In the genomic region with DNA sequence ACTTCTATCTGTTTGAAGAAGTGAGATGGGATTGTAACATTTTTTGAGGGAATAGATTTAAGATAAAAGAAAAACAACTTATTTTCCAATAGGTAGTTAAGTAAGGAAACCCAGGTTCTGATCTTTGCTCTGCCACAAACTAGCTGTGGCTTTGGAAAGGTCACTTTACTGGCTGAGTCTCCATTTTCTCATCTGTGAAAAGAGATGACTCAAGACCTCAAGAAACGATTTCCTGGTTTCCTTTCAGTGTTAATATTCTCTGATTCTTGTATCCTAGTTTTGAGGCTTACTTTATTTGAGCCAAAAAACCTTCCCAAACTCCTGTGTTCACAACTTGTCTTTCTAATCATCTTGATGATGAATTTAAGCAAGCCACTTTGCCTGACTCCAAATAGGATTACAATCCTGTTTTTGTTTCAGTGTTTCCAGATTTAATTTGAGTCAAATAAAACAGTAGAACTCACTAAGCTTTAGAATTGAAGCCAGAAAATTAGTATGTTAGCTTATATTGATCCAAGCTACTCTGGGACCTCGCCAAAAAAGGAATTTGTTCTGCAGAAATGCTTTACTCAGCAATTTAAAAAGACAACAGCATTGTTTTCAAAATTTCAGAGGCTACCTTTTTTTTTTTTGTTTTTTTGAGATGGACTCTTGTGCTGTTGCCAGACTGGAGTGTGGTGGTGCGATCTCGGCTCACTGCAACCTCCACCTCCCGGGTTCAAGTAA, we compare ENCODE assay signal across 13 cellular contexts. TPM values are rescaled to one million over a fixed set of nuclear protein-coding genes. Genes with fewer than 3 reads are reported as not detected.
DNase-seq lines count a peak whose midpoint lies in the region; TF ChIP-seq lines count a peak whose summit lies in the region.
"Had no signal": no experiment of that assay in that cellular context is flagged by ENCODE, and none has a peak within 500 bp of the region (broad histone marks: within the 10 kb centered on the region; RNA-seq: fewer than 3 reads in every experiment).

No MANE protein-coding gene starts in this region.

- DNase-seq in GM04504 (ENCODE audit: low read depth) (peak; percentile 21), SK-N-MC (ENCODE audit: low read depth, low spot score) (no peak), fibroblast of villous mesenchyme (ENCODE audit: low read depth) (peak; percentile 34), BE2C (no peak), pons (ENCODE audit: low spot score) (no peak), H7 (no peak)
- no peak for DNase-seq in activated CD8-positive, alpha-beta memory T cell treated with anti-CD3 and anti-CD28 coated beads for 24 hours
- DNase-seq: activated T-cell treated with anti-CD3 and anti-CD28 coated beads, Interleukin-2, amount 50 U/mL, for 4 hours; amniotic stem cell; NCI-H1436 treated with DMSO at 0.1 percent for 48 hours; retina had no signal

- no peaks in the 10 kb centered on the region for H3K27me3 ChIP-seq in skeletal muscle satellite cell (ENCODE audit: control insufficient read depth, insufficient read depth, low read length)
- H3K27me3 ChIP-seq in BE2C = no peaks in the 10 kb centered on the region
- H3K27me3 ChIP-seq in H7 (ENCODE audit: control insufficient read depth, insufficient read depth, low read length) = no peaks in the 10 kb centered on the region

- H3K9me3 ChIP-seq in SK-N-MC (ENCODE audit: low read depth, low read length) (no peaks in the 10 kb centered on the region), skeletal muscle satellite cell (replicated peaks; ENCODE audit: low read length) (no peaks in the 10 kb centered on the region), BE2C (no peaks in the 10 kb centered on the region)

- peak overlapping the region; percentile 83 for H3K27ac ChIP-seq in SK-N-MC
- H3K27ac ChIP-seq: VCaP had no signal

- H3K4me3 ChIP-seq in SK-N-MC (peak overlapping the region; percentile 36; the same call in 1 of the 2 replicates), fibroblast of villous mesenchyme (ENCODE audit: low read depth, low read length) (no peak overlapping the region), skeletal muscle satellite cell (ENCODE audit: low read length) (no peak overlapping the region), BE2C (ENCODE audit: low read depth, low read length) (no peak overlapping the region), H7 (ENCODE audit: insufficient read depth, low read depth, low read length) (no peak overlapping the region)

- H3K4me2 ChIP-seq in skeletal muscle satellite cell (ENCODE audit: low read length) = peak overlapping the region; percentile 57

- peaks cover 8% of the 10 kb centered on the region for H3K4me1 ChIP-seq in skeletal muscle satellite cell (ENCODE audit: control insufficient read depth, insufficient read depth, low read length)
- H3K4me1 ChIP-seq in BE2C = no peaks in the 10 kb centered on the region

- H3K9ac ChIP-seq in SK-N-MC (ENCODE audit: insufficient read length) (peak overlapping the region; percentile 38), skeletal muscle satellite cell (ENCODE audit: low read depth, low read length) (peak overlapping the region; percentile 48)

- H3K36me3 ChIP-seq in SK-N-MC (ENCODE audit: insufficient read depth, low read length) (peaks cover 12% of the 10 kb centered on the region), skeletal muscle satellite cell (ENCODE audit: insufficient read depth, low read length) (peaks cover 4% of the 10 kb centered on the region), BE2C (no peaks in the 10 kb centered on the region), H7 (replicated peaks; ENCODE audit: control insufficient read depth, insufficient read depth, low read length) (peaks cover 1% of the 10 kb centered on the region; the same call in 1 of the 2 replicates)

- TF ChIP-seq CTCF in fibroblast of villous mesenchyme (IDR thresholded peaks at IDR 0.05; ENCODE audit: insufficient read depth, low read depth, low read length) (no peak), BE2C (IDR thresholded peaks at IDR 0.05; ENCODE audit: low read depth, low read length) (no peak)

RNA-seq across cellular contexts. Expression of gene ENPP1, which starts 51.1 kb away (rescaled TPM):
- total RNA-seq in fibroblast of villous mesenchyme = 6.0 and 8.4 TPM in 2 replicates
- 6.1 and 7.4 TPM in 2 replicates for total RNA-seq in skeletal muscle satellite cell (2012; rRNA removed)
- 0.09 TPM for polyA plus RNA-seq in BE2C (2012; ENCODE audit: insufficient read depth, insufficient read length, low read depth)
- 17.8 and 24.5 TPM in 2 replicates for total RNA-seq in H7 (2014; rRNA removed; shearing (Covaris generic))

Comparison
In these comparisons a context has a peak if more than half of its experiments do, and no peak if none do; other contexts are left out.
1. DNase-seq: peak in GM04504 (single experiment) and fibroblast of villous mesenchyme (single experiment); none in SK-N-MC (single experiment), BE2C (single experiment), activated CD8-positive, alpha-beta memory T cell treated with anti-CD3 and anti-CD28 coated beads for 24 hours (single experiment), pons (single experiment) and H7 (single experiment).